ENCODE assay signal across 1 cellular context in genomic region chr3:186098740-186099139, GRCh38.
TF ChIP-seq lines count a peak whose summit lies in the region.

No MANE protein-coding gene starts in this region.

TF ChIP-seq in H1, 55 proteins besides CTCF, POLR2A, EP300 and RAD21:
- TF ChIP-seq NRF1 (IDR thresholded peaks at IDR 0.05; ENCODE audit: low read depth, low read length) (no peak), ASH2L (IDR thresholded peaks at IDR 0.05; ENCODE audit: low read length) (no peak), GABPA (IDR thresholded peaks at IDR 0.05; ENCODE audit: borderline replicate concordance, insufficient read depth, low read length) (no peak), TBP (IDR thresholded peaks at IDR 0.05; ENCODE audit: low read depth, low read length) (no peak), YY1 (IDR thresholded peaks at IDR 0.05; ENCODE audit: low read depth, low read length) (no peak), E2F6 (IDR thresholded peaks at IDR 0.05) (no peak), FOSL1 (IDR thresholded peaks at IDR 0.05; ENCODE audit: insufficient read depth, low read depth, low read length) (no peak), RNF2 (IDR thresholded peaks at IDR 0.05; ENCODE audit: borderline replicate concordance, low read depth, low read length, missing control alignments, poor library complexity, severe bottlenecking) (no peak), CHD7 (IDR thresholded peaks at IDR 0.05; ENCODE audit: insufficient replicate concordance, low read length) (no peak), KDM1A (IDR thresholded peaks at IDR 0.05; ENCODE audit: borderline replicate concordance, low read length) (no peak), BCL11A (IDR thresholded peaks at IDR 0.05; ENCODE audit: low read depth in 2 of 2, low read length in 2 of 2) (no peak)
TF ChIP-seq in H1: peak in this region for 0.
